ENCODE assay signal across 8 cellular contexts in the genomic region with DNA sequence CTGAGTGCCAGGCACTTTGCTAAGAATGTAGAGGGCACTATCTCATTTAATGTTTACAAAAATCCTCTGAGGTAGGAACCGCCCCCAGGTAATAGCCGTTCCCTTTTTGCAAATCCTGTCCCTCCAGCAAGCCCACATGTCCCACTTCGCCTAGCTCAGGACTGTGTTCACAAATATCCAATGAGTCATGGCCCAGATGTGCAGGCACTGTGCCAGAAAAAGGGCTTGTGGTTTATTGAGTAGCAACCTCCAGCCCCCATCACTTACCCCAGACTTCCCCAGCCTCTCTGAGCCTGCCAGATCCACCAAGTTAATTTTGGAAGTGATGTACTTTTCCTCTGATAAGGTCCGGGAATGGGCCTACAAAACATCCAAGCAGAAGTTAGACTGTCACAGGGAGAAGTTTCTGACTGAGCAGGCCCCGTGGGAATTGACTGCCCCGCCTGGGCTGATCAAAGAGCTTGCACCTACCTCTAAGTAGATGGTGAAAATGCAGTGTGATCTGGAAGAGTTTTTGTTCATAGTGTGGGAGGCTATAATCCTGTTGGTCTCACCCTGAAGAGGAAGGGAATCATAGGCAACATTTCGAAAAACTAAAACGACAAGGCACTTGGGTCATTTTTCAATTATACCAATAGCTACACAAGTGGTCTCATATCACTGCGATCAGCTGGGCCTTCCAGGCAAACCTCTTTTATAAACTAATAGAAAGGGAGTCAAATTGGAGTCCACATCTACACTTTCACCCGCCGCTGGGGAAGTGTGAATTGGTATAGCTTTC. TPM values are rescaled to one million over a fixed set of nuclear protein-coding genes. Genes with fewer than 3 reads are reported as not detected.
A peak's percentile ranks its signal among the peaks of the same experiment; 100 is the strongest.
DNase-seq lines count a peak whose midpoint lies in the region; ATAC-seq and FAIRE-seq lines count a peak whose summit lies in the region.

No MANE protein-coding gene starts in this region.

- intact Hi-C loops in left ventricle myocardium superior (cut with micrococcal nuclease) = no loop called here

- FAIRE-seq in GM19239 (lab: Jason Lieb, UNC) = peak; percentile 42

- ATAC-seq in left ventricle myocardium superior (peak; percentile 96), GM18517 (IDR thresholded peaks at IDR 0.05; ENCODE audit: unreplicated experiment) (no peak)

- DNase-seq in 8988T = peak; percentile 72
- DNase-seq in GM19239 (ENCODE audit: insufficient read length, low spot score) = no peak
- peak; percentile 48 for DNase-seq in NCI-H69 (lab: John Stamatoyannopoulos, UW)
- DNase-seq in activated effector memory CD4-positive, alpha-beta T cell treated with anti-CD3 and anti-CD28 coated beads, Interleukin-2, amount 50 U/mL, for 16 hours = peak; percentile 78
- peak; percentile 87 for DNase-seq in left ventricle myocardium superior
- DNase-seq in stimulated activated CD4-positive, alpha-beta T cell treated with anti-CD3 and anti-CD28 coated beads, Interleukin-1b, Interleukin-23, amount 100 ng/mL, for 48 hours = peak; percentile 60
- no peak for DNase-seq in HuH-7 (ENCODE audit: low spot score)

RNA-seq across cellular contexts. Expression of a gene that starts 15.7 kb away (rescaled TPM):
- total RNA-seq in left ventricle myocardium superior = 8.8 TPM

RNA-seq across cellular contexts. Expression of a gene that starts 15.8 kb away (rescaled TPM):
- total RNA-seq in left ventricle myocardium superior = 55.0 TPM

Comparison
In these comparisons a context has a peak if more than half of its experiments do, and no peak if none do; other contexts are left out.
1. DNase-seq: peak in 8988T (single experiment), NCI-H69 (single experiment), activated effector memory CD4-positive, alpha-beta T cell treated with anti-CD3 and anti-CD28 coated beads, Interleukin-2, amount 50 U/mL, for 16 hours (single experiment), left ventricle myocardium superior (single experiment) and stimulated activated CD4-positive, alpha-beta T cell treated with anti-CD3 and anti-CD28 coated beads, Interleukin-1b, Interleukin-23, amount 100 ng/mL, for 48 hours (single experiment); none in GM19239 (single experiment) and HuH-7 (single experiment).